Comparison of ENCODE assay signal across 9 cellular contexts in genomic region chr19:10936661-10937084, GRCh38. TPM values are rescaled to one million over a fixed set of nuclear protein-coding genes. Genes with fewer than 3 reads are reported as not detected.
DNase-seq lines count a peak whose midpoint lies in the region; ATAC-seq, FAIRE-seq and TF ChIP-seq lines count a peak whose summit lies in the region.
"Had no signal": no experiment of that assay in that cellular context is flagged by ENCODE, and none has a peak within 500 bp of the region (broad histone marks: within the 10 kb centered on the region; RNA-seq: fewer than 3 reads in every experiment).

No MANE protein-coding gene starts in this region.

- peak; percentile 81 for TF ChIP-seq RAD21 in HepG2 (CRISPR knock-in tag; IDR thresholded peaks at IDR 0.05)

- H3K27ac ChIP-seq in HepG2 (ENCODE audit: extremely low read length, insufficient read depth, low read length) (peak overlapping the region; percentile 17), thyroid gland (no peak overlapping the region)

- H3K4me1 ChIP-seq in HepG2 (ENCODE audit: insufficient read depth, low read length) (peaks cover 57% of the 10 kb centered on the region), thyroid gland (peaks cover 0 to 13% of the 10 kb centered on the region in 2 donors)

- no TSS peak for BruUV-seq in HepG2 (replicated peaks; lab: Mats Ljungman, UMichigan)

- peak; percentile 52 for FAIRE-seq in HepG2 (lab: Jason Lieb, UNC)
- FAIRE-seq: frontal cortex had no signal

- ATAC-seq in HepG2 (peak; percentile 77), GM18517 (IDR thresholded peaks at IDR 0.05; ENCODE audit: unreplicated experiment) (no peak)

- peak overlapping the region; percentile 71 for H3K4me2 ChIP-seq in HepG2 (ENCODE audit: low read depth, low read length)

- TF ChIP-seq POLR2A in HepG2 (IDR thresholded peaks at IDR 0.05; ENCODE audit: insufficient read depth in 1 of 2, low read depth in 2 of 2, low read length in 2 of 2) = no peak
- no peak for TF ChIP-seq POLR2A in thyroid gland (IDR thresholded peaks at IDR 0.05)

- WGBS in HepG2 (ENCODE audit: low lambda C conversion rate) = 3% methylated on average over 9 of the region's 11 CpGs
- 2 to 6% methylated on average over 11 of the region's 11 CpGs for WGBS in thyroid gland, 2 donors

- CTCF ChIA-PET in HepG2 (lab: Yijun Ruan, JAX; ENCODE audit: low intra/inter-chr PET ratio, low total read pairs) = no interaction called here

- H3K36me3 ChIP-seq in HepG2 (replicated peaks in 1 of 2; ENCODE audit: control insufficient read depth in 1 of 2, insufficient read depth in 2 of 2, low read length in 2 of 2) = no peaks in the 10 kb centered on the region
- peaks cover 2 to 5% of the 10 kb centered on the region in 2 donors for H3K36me3 ChIP-seq in thyroid gland

- H3K9me3 ChIP-seq in HepG2 (ENCODE audit: low read length) (no peaks in the 10 kb centered on the region), thyroid gland (no peaks in the 10 kb centered on the region)

- in situ Hi-C loops in HepG2 (cut with HindIII; ENCODE audit: extremely low pct_ligation_motif_present, low pct_unique_long_range_greater_than_20kb) = loop anchor here (10.0 kb wide), 1 partner anchor 78 kb away; no protein-coding TSS in a partner anchor

- DNase-seq in A172 (ENCODE audit: low spot score) = peak; percentile 82
- peak; percentile 21 for DNase-seq in GM04503 (ENCODE audit: low read depth)
- DNase-seq in NCI-H1694 (lab: John Stamatoyannopoulos, UW) = peak; percentile 79
- peak; percentile 61 for DNase-seq in SKM-1 treated with dmso at 0.1 percent for 144 hours (lab: John Stamatoyannopoulos, UW; ENCODE audit: unreplicated experiment)
- DNase-seq in dermis microvascular lymphatic vessel endothelial cell (ENCODE audit: low read depth in 2 of 2) = peak; percentile 66 to 81
- peak; percentile 76 for DNase-seq in HepG2 (ENCODE audit: low spot score)
- DNase-seq in thyroid gland = peak; percentile 34 to 47

- H3K4me3 ChIP-seq in HepG2 (replicated peaks in 1 of 3; ENCODE audit: insufficient read depth in 1 of 3, low read depth in 2 of 3, low read length in 3 of 3) (peak overlapping the region; percentile 7 to 39 (median 22); a peak in 2 of 6 replicates), thyroid gland (replicated peaks in 1 of 3) (no peak overlapping the region)

- H3K9ac ChIP-seq in HepG2 (ENCODE audit: insufficient read depth, low read depth, low read length) = peak overlapping the region; percentile 17; the same call in 1 of the 2 replicates

- H3K27me3 ChIP-seq in HepG2 (ENCODE audit: control insufficient read depth in 1 of 2, insufficient read depth in 2 of 2, low read length in 2 of 2) (no peaks in the 10 kb centered on the region), thyroid gland (no peaks in the 10 kb centered on the region)

- intact Hi-C loops in HepG2 (cut with micrococcal nuclease; ENCODE audit: unreplicated experiment) (no loop called here), thyroid gland (cut with DNase I) (no loop called here)

- POLR2A ChIA-PET in HepG2 (lab: Yijun Ruan, JAX) = interaction anchor here (0.7 to 1.6 kb wide), 7 partner anchors 8 to 202 kb away, joined by 3 to 9 read pairs (median 4); partner anchors contain the start of gene SMARCA4

- peaks cover 6% of the 10 kb centered on the region for H3K79me2 ChIP-seq in HepG2 (ENCODE audit: insufficient read depth, low read length)

- TF ChIP-seq EP300 in HepG2 (IDR thresholded peaks at IDR 0.05; ENCODE audit: low read depth in 2 of 2, low read length in 2 of 2) (no peak), HepG2 (CRISPR knock-in tag; IDR thresholded peaks at IDR 0.05; ENCODE audit: borderline replicate concordance) (no peak)

- peak overlapping the region; percentile 96 for H2AFZ ChIP-seq in HepG2 (ENCODE audit: low read length)

- H4K20me1 ChIP-seq in HepG2 (ENCODE audit: insufficient read depth, low read length) = no peaks in the 10 kb centered on the region

- TF ChIP-seq CTCF in HepG2 (CRISPR knock-in tag; IDR thresholded peaks at IDR 0.05) = peak; percentile 87
- peak in 5 of 6 experiments; percentile 27 to 89 (median 68) for TF ChIP-seq CTCF in thyroid gland (IDR thresholded peaks at IDR 0.05)

RNA-seq across cellular contexts. Expression of gene TIMM29, which starts 8.1 kb away (rescaled TPM):
- 45.6 and 56.0 TPM in 2 replicates for total RNA-seq in A172 (2014; rRNA removed; shearing (Covaris generic))
- total RNA-seq in dermis microvascular lymphatic vessel endothelial cell (29.5 and 35.5 TPM in 2 replicates), HepG2 (2016; rRNA removed; fragmentation: Illumina TruSeq; extraction: Trizol) (25.6 and 33.8 TPM in 2 replicates), thyroid gland (10 to 100 TPM; 19.6 to 39.5 (median 33.4) TPM)
- 5.7 and 6.8 TPM in 2 replicates for total RNA-seq in HepG2 (2016; cell fraction: cytosol; rRNA removed; fragmentation: Illumina TruSeq; extraction: Trizol; ENCODE audit: low read depth)
- 21.9 and 35.0 TPM in 2 replicates for total RNA-seq in HepG2 (2016; cell fraction: insoluble cytoplasmic fraction; rRNA removed; fragmentation: Illumina TruSeq; extraction: Trizol)
- total RNA-seq in HepG2 (2016; cell fraction: membrane; rRNA removed; fragmentation: Illumina TruSeq; extraction: Trizol) = 17.3 and 19.4 TPM in 2 replicates
- 14.3 and 19.7 TPM in 2 replicates for total RNA-seq in HepG2 (2016; cell fraction: nucleus; rRNA removed; fragmentation: Illumina TruSeq; extraction: Trizol)
- 7.0 and 7.1 TPM in 2 replicates for polyA plus RNA-seq in HepG2 (2011; rRNA removed)
- polyA plus RNA-seq in HepG2 (2011; cell fraction: cytosol; rRNA removed) = 6.4 and 7.7 TPM in 2 replicates
- polyA plus RNA-seq in HepG2 (2011; cell fraction: nucleus; rRNA removed) = 6.8 and 6.9 TPM in 2 replicates
- polyA plus RNA-seq in HepG2 (2012) = 11.2 and 12.5 TPM in 2 replicates
- polyA plus RNA-seq in HepG2 (2016; cell fraction: cytosol; fragmentation: Illumina TruSeq; extraction: Trizol; ENCODE audit: low read depth) = 4.1 and 4.4 TPM in 2 replicates
- 17.0 and 19.4 TPM in 2 replicates for polyA plus RNA-seq in HepG2 (2016; cell fraction: insoluble cytoplasmic fraction; fragmentation: Illumina TruSeq; extraction: Trizol; ENCODE audit: low read depth)
- polyA plus RNA-seq in HepG2 (2016; cell fraction: membrane; fragmentation: Illumina TruSeq; extraction: Trizol; ENCODE audit: low read depth) = 9.5 and 10.3 TPM in 2 replicates
- polyA plus RNA-seq in HepG2 (2016; cell fraction: nucleus; fragmentation: Illumina TruSeq; extraction: Trizol; ENCODE audit: insufficient read depth, low read depth) = 18.8 and 25.6 TPM in 2 replicates
- 7.1 and 11.2 TPM in 2 replicates for polyA minus RNA-seq in HepG2 (2011; rRNA and poly(A)+ RNA removed; ENCODE audit: low replicate concordance)
- polyA minus RNA-seq in HepG2 (2011; cell fraction: cytosol; rRNA and poly(A)+ RNA removed) = 7.9 and 8.4 TPM in 2 replicates
- polyA minus RNA-seq in HepG2 (2011; cell fraction: nucleus; rRNA and poly(A)+ RNA removed) = 5.7 and 5.8 TPM in 2 replicates

RNA-seq across cellular contexts. Expression of gene YIPF2, which starts 8.2 kb away (rescaled TPM):
- 59.4 and 72.8 TPM in 2 replicates for total RNA-seq in A172 (2014; rRNA removed; shearing (Covaris generic))
- 71.2 and 86.7 TPM in 2 replicates for total RNA-seq in dermis microvascular lymphatic vessel endothelial cell
- 22.7 and 37.3 TPM in 2 replicates for total RNA-seq in HepG2 (2016; rRNA removed; fragmentation: Illumina TruSeq; extraction: Trizol)
- total RNA-seq in HepG2 (2016; cell fraction: cytosol; rRNA removed; fragmentation: Illumina TruSeq; extraction: Trizol; ENCODE audit: low read depth) = 17.0 and 24.9 TPM in 2 replicates
- 18.1 and 40.3 TPM in 2 replicates for total RNA-seq in HepG2 (2016; cell fraction: insoluble cytoplasmic fraction; rRNA removed; fragmentation: Illumina TruSeq; extraction: Trizol)
- total RNA-seq in HepG2 (2016; cell fraction: membrane; rRNA removed; fragmentation: Illumina TruSeq; extraction: Trizol) = 33.8 and 40.6 TPM in 2 replicates
- total RNA-seq in HepG2 (2016; cell fraction: nucleus; rRNA removed; fragmentation: Illumina TruSeq; extraction: Trizol) = 29.4 and 31.8 TPM in 2 replicates
- polyA plus RNA-seq in HepG2 (2011; rRNA removed) = 53.2 and 59.7 TPM in 2 replicates
- 46.3 and 77.8 TPM in 2 replicates for polyA plus RNA-seq in HepG2 (2011; cell fraction: cytosol; rRNA removed)
- 119 and 138 TPM in 2 replicates for polyA plus RNA-seq in HepG2 (2011; cell fraction: nucleus; rRNA removed)
- polyA plus RNA-seq in HepG2 (2012) = 23.3 and 34.0 TPM in 2 replicates
- polyA plus RNA-seq in HepG2 (2016; cell fraction: cytosol; fragmentation: Illumina TruSeq; extraction: Trizol; ENCODE audit: low read depth) = 20.2 and 27.8 TPM in 2 replicates
- 19.3 and 20.0 TPM in 2 replicates for polyA plus RNA-seq in HepG2 (2016; cell fraction: insoluble cytoplasmic fraction; fragmentation: Illumina TruSeq; extraction: Trizol; ENCODE audit: low read depth)
- polyA plus RNA-seq in HepG2 (2016; cell fraction: membrane; fragmentation: Illumina TruSeq; extraction: Trizol; ENCODE audit: low read depth) = 25.6 and 30.0 TPM in 2 replicates
- polyA plus RNA-seq in HepG2 (2016; cell fraction: nucleus; fragmentation: Illumina TruSeq; extraction: Trizol; ENCODE audit: insufficient read depth, low read depth) = 55.7 and 57.0 TPM in 2 replicates
- 50.6 and 120 TPM in 2 replicates for polyA minus RNA-seq in HepG2 (2011; rRNA and poly(A)+ RNA removed; ENCODE audit: low replicate concordance)
- 34.1 and 39.4 TPM in 2 replicates for polyA minus RNA-seq in HepG2 (2011; cell fraction: cytosol; rRNA and poly(A)+ RNA removed)
- polyA minus RNA-seq in HepG2 (2011; cell fraction: nucleus; rRNA and poly(A)+ RNA removed) = 26.1 and 28.1 TPM in 2 replicates
- 100 to 1,000 TPM in 2 of 4 donors, 10 to 100 TPM in 2; 85.1 to 127 (median 104) TPM for total RNA-seq in thyroid gland

RNA-seq across cellular contexts. Expression of gene SMARCA4, which starts 24.2 kb away (rescaled TPM):
- total RNA-seq in A172 (2014; rRNA removed; shearing (Covaris generic)) = 130 and 194 TPM in 2 replicates
- total RNA-seq in dermis microvascular lymphatic vessel endothelial cell = 50.1 and 77.0 TPM in 2 replicates
- 45.9 and 61.5 TPM in 2 replicates for total RNA-seq in HepG2 (2016; rRNA removed; fragmentation: Illumina TruSeq; extraction: Trizol)
- 13.7 and 14.9 TPM in 2 replicates for total RNA-seq in HepG2 (2016; cell fraction: cytosol; rRNA removed; fragmentation: Illumina TruSeq; extraction: Trizol; ENCODE audit: low read depth)
- 46.7 and 48.0 TPM in 2 replicates for total RNA-seq in HepG2 (2016; cell fraction: insoluble cytoplasmic fraction; rRNA removed; fragmentation: Illumina TruSeq; extraction: Trizol)
- total RNA-seq in HepG2 (2016; cell fraction: membrane; rRNA removed; fragmentation: Illumina TruSeq; extraction: Trizol) = 29.6 and 31.5 TPM in 2 replicates
- 40.2 and 49.1 TPM in 2 replicates for total RNA-seq in HepG2 (2016; cell fraction: nucleus; rRNA removed; fragmentation: Illumina TruSeq; extraction: Trizol)
- 25.4 and 28.7 TPM in 2 replicates for polyA plus RNA-seq in HepG2 (2011; rRNA removed)
- polyA plus RNA-seq in HepG2 (2011; cell fraction: cytosol; rRNA removed) = 17.4 and 25.0 TPM in 2 replicates
- 76.1 and 88.8 TPM in 2 replicates for polyA plus RNA-seq in HepG2 (2011; cell fraction: nucleus; rRNA removed)
- 42.7 and 48.1 TPM in 2 replicates for polyA plus RNA-seq in HepG2 (2012)
- polyA plus RNA-seq in HepG2 (2016; cell fraction: cytosol; fragmentation: Illumina TruSeq; extraction: Trizol; ENCODE audit: low read depth) = 7.8 and 9.0 TPM in 2 replicates
- 65.5 and 92.2 TPM in 2 replicates for polyA plus RNA-seq in HepG2 (2016; cell fraction: insoluble cytoplasmic fraction; fragmentation: Illumina TruSeq; extraction: Trizol; ENCODE audit: low read depth)
- polyA plus RNA-seq in HepG2 (2016; cell fraction: membrane; fragmentation: Illumina TruSeq; extraction: Trizol; ENCODE audit: low read depth) = 20.1 and 25.6 TPM in 2 replicates
- 103 and 106 TPM in 2 replicates for polyA plus RNA-seq in HepG2 (2016; cell fraction: nucleus; fragmentation: Illumina TruSeq; extraction: Trizol; ENCODE audit: insufficient read depth, low read depth)
- polyA minus RNA-seq in HepG2 (2011; rRNA and poly(A)+ RNA removed; ENCODE audit: low replicate concordance) = 91.5 and 97.2 TPM in 2 replicates
- 47.5 and 47.9 TPM in 2 replicates for polyA minus RNA-seq in HepG2 (2011; cell fraction: cytosol; rRNA and poly(A)+ RNA removed)
- 41.6 and 43.3 TPM in 2 replicates for polyA minus RNA-seq in HepG2 (2011; cell fraction: nucleus; rRNA and poly(A)+ RNA removed)
- total RNA-seq in thyroid gland = 100 to 1,000 TPM in 2 of 4 donors, 10 to 100 TPM in 2; 49.4 to 108 (median 89.0) TPM

Comparison
In these comparisons a context has a peak if more than half of its experiments do, and no peak if none do; other contexts are left out.
1. DNase-seq: peak in every context shown above with its lines; median percentile 82 in A172; 79 in NCI-H1694; 76 in HepG2; 74 in dermis microvascular lymphatic vessel endothelial cell; 61 in SKM-1 treated with dmso at 0.1 percent for 144 hours; 40 in thyroid gland; 21 in GM04503.
2. H3K4me3 ChIP-seq: peak in HepG2 (3 of 3); none in thyroid gland (0 of 3).